9 cellular contexts compared by ENCODE assay signal in the genomic region with DNA sequence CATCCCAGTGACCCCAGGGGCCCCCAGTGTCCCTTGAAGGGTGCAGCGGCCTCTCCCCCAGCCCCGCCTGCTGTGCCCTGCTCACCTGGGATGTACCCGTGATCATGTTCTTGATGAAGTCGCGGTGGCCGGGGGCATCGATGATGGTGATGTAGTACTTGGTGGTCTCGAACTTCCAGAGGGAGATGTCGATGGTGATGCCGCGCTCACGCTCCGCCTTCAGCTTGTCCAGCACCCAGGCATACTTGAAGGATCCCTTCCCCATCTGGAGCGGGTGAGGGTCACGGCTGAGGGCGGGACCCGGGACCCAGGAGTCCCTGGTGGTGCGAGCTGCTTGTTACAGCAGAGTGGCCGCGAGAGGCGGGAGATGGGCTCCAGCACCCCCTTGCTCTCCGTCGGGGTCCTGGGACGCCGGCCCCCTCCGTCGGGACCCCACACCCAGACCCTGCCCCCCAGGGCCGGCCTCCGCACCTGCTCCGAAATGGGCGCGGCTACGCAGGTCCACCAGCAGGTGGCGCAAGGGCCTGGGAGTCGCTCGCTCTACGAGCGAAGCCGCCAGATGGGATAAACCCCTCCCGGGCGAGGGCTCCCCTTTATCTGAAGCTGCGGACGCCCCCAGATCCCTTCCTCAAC. TPM values are rescaled to one million over a fixed set of nuclear protein-coding genes. Genes with fewer than 3 reads are reported as not detected.
DNase-seq lines count a peak whose midpoint lies in the region; ATAC-seq and TF ChIP-seq lines count a peak whose summit lies in the region.
"Had no signal": no experiment of that assay in that cellular context is flagged by ENCODE, and none has a peak within 500 bp of the region (broad histone marks: within the 10 kb centered on the region; RNA-seq: fewer than 3 reads in every experiment).

No MANE protein-coding gene starts in this region.

- peaks cover 29% of the 10 kb centered on the region for H3K27me3 ChIP-seq in kidney epithelial cell (ENCODE audit: control insufficient read depth, insufficient read depth, low read length)

- H3K4me3 ChIP-seq in cardiac fibroblast (replicated peaks in 1 of 2; ENCODE audit: low read depth in 2 of 2, low read length in 2 of 2) (peak overlapping the region; percentile 23 to 26), kidney epithelial cell (ENCODE audit: low read depth, low read length) (no peak overlapping the region)
- H3K4me3 ChIP-seq: SJSA1 had no signal

- H3K36me3 ChIP-seq in kidney epithelial cell (ENCODE audit: control insufficient read depth, insufficient read depth, low read length), result no peaks in the 10 kb centered on the region
- H3K36me3 ChIP-seq: SJSA1 had no signal

- DNase-seq in COLO829 (ENCODE audit: low spot score) (peak; percentile 60), KG1 (lab: John Stamatoyannopoulos, UW) (peak; percentile 31), cardiac fibroblast (ENCODE audit: low read depth in 2 of 2) (peak; percentile 45 to 57), kidney epithelial cell (ENCODE audit: low read depth) (no peak), kidney glomerular epithelial cell (lab: John Stamatoyannopoulos, UW) (no peak)
- DNase-seq in stimulated activated CD4-positive, alpha-beta T cell treated with anti-CD3 and anti-CD28 coated beads, Interleukin-4, amount 100 ng/mL, for 24 hours, result peak; percentile 79

- TF ChIP-seq CTCF in cardiac fibroblast (IDR thresholded peaks at IDR 0.05; ENCODE audit: low read depth, low read length) (peak; percentile 83), kidney epithelial cell (IDR thresholded peaks at IDR 0.05; ENCODE audit: insufficient read depth, low read length, poor library complexity, severe bottlenecking) (peak; percentile 95)

- peak; percentile 57 to 70 for ATAC-seq in activated CD4-positive, CD25-positive, alpha-beta regulatory T cell treated with anti-CD3 and anti-CD28 coated beads, Interleukin-2, amount 50 U/mL, for 24 hours
- no peak for ATAC-seq in HG03097 (IDR thresholded peaks at IDR 0.05; ENCODE audit: low FRiP score, unreplicated experiment)

RNA-seq across cellular contexts. Expression of gene EEF1A2, which starts 3.0 kb away (rescaled TPM):
- total RNA-seq in kidney epithelial cell, result 14.9 and 18.0 TPM in 2 replicates

RNA-seq across cellular contexts. Expression of gene KCNQ2, which starts 23.4 kb away (rescaled TPM):
- total RNA-seq in kidney epithelial cell, result 0.04 and 0.21 TPM in 2 replicates
- total RNA-seq: SJSA1 had no signal

RNA-seq across cellular contexts. Expression of gene PPDPF, which starts 24.7 kb away (rescaled TPM):
- 114 and 211 TPM in 2 replicates for total RNA-seq in kidney epithelial cell

RNA-seq across cellular contexts. Expression of gene PTK6, which starts 41.3 kb away (rescaled TPM):
- 0.33 and 0.55 TPM in 2 replicates for total RNA-seq in kidney epithelial cell
- total RNA-seq: SJSA1 had no signal

RNA-seq across cellular contexts. Expression of gene SRMS, which starts 51.7 kb away (rescaled TPM):
- total RNA-seq in kidney epithelial cell, result 0.48 TPM in 1 of 2 replicates, not detected in the other
- total RNA-seq: SJSA1 had no signal

Comparison
In these comparisons a context has a peak if more than half of its experiments do, and no peak if none do; other contexts are left out.
1. DNase-seq: peak in COLO829 (single experiment), KG1 (single experiment), cardiac fibroblast (2 of 2) and stimulated activated CD4-positive, alpha-beta T cell treated with anti-CD3 and anti-CD28 coated beads, Interleukin-4, amount 100 ng/mL, for 24 hours (single experiment); none in kidney epithelial cell (single experiment) and kidney glomerular epithelial cell (single experiment).